ENCODE assay signal across 7 cellular contexts in the genomic region with DNA sequence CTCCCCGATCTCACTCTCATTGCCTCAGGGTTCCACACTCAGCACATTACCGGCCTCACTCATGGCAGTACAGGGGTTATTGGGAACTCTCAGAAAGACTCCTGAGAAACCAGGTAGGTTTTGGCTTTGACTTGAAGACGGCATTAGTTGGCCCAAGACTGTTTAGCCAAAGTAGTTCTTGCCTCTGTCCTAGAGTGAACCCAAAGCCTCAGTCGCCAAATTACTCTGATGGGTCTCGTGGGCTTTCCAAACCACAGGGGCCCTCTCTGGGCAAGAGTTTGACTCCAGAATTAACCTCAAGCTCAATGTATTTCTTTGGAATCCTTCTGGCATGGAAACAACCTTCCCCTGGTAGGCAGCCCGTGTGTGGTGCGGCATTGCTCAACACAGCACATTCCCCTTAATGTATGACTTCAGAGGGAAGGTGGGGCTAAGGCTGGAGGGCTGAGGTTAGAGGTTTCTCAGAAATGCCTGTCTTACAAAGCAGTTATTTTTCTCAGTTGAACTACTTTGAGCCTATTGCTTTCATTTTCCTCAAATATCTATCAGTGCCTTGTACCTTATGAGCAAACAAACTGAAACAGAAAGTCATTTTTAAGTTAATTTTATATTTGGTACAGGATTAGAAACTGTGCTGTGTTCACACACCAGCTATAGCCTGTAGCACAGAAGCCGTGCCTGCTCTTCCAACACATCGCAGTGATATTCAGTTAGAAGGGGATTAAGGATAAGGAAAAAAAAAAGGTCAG.
A peak's percentile ranks its signal among the peaks of the same experiment; 100 is the strongest.
DNase-seq lines count a peak whose midpoint lies in the region; ATAC-seq and TF ChIP-seq lines count a peak whose summit lies in the region.

No MANE protein-coding gene starts in this region.

- no peak overlapping the region for H3K4ac ChIP-seq in IMR-90 (ENCODE audit: low read depth, low read length)

- ATAC-seq in GM18517 (IDR thresholded peaks at IDR 0.05; ENCODE audit: unreplicated experiment) (peak; percentile 99), GM21737 (IDR thresholded peaks at IDR 0.05; ENCODE audit: unreplicated experiment) (peak; percentile 98), IMR-90 (ENCODE audit: low read depth) (peak; percentile 99)

- H3K9me1 ChIP-seq in IMR-90 (ENCODE audit: insufficient read depth, low read length), result no peaks in the 10 kb centered on the region; the same call in 1 of the 2 replicates

- H4K91ac ChIP-seq in IMR-90 (ENCODE audit: insufficient read depth, low read depth, low read length), result no peak overlapping the region

- H4K8ac ChIP-seq in IMR-90 (ENCODE audit: low read depth in 2 of 2, low read length in 2 of 2), result no peak overlapping the region

- H4K5ac ChIP-seq in IMR-90 (ENCODE audit: low read depth, low read length), result no peak overlapping the region

- H3K18ac ChIP-seq in IMR-90 (ENCODE audit: low read depth, low read length), result peak overlapping the region; percentile 50; the same call in 1 of the 2 replicates

- H3K27ac ChIP-seq in IMR-90 (ENCODE audit: insufficient read depth, low read length) (no peak overlapping the region), breast epithelium (no peak overlapping the region), tibial artery (peak overlapping the region; percentile 52 to 61), WERI-Rb-1 (no peak overlapping the region)

- TF ChIP-seq CTCF in IMR-90 (conservative IDR thresholded peaks at IDR 0.05; ENCODE audit: low read depth, low read length), result no peak
- no peak for TF ChIP-seq CTCF in breast epithelium (IDR thresholded peaks at IDR 0.05)
- no peak for TF ChIP-seq CTCF in tibial artery (IDR thresholded peaks at IDR 0.05)
- TF ChIP-seq CTCF in WERI-Rb-1 (IDR thresholded peaks at IDR 0.05; ENCODE audit: low read depth, low read length), result no peak

- intact Hi-C loops in IMR-90 (cut with micrococcal nuclease), result no loop called here
- intact Hi-C loops in breast epithelium (cut with DNase I; ENCODE audit: low total_unique reads), result no loop called here
- intact Hi-C loops in tibial artery (cut with DNase I; ENCODE audit: low total_unique reads), result no loop called here

- no peak overlapping the region for H3K56ac ChIP-seq in IMR-90 (ENCODE audit: extremely low read depth, insufficient read depth, low read length)

- no peaks in the 10 kb centered on the region for H3K79me1 ChIP-seq in IMR-90 (ENCODE audit: low read depth in 1 of 2, low read length in 2 of 2)

- CTCF ChIA-PET in IMR-90 (lab: Yijun Ruan, JAX), result no interaction called here

- TF ChIP-seq POLR2A in IMR-90 (IDR thresholded peaks at IDR 0.05; ENCODE audit: low read depth, low read length), result no peak
- no peak for TF ChIP-seq POLR2A in breast epithelium (IDR thresholded peaks at IDR 0.05)

- H2AFZ ChIP-seq in IMR-90 (replicated peaks; ENCODE audit: low read length, poor library complexity), result peak overlapping the region; percentile 65

- peak overlapping the region; percentile 17; the same call in 1 of the 2 replicates for H2BK20ac ChIP-seq in IMR-90 (ENCODE audit: low read depth, low read length)

- no peak overlapping the region for H3K9ac ChIP-seq in IMR-90 (ENCODE audit: low read depth, low read length)

- 84% methylated on average over 2 of the region's 9 CpGs; no CpG with 5 or more reads in 1 of the 2 experiments for WGBS in IMR-90 (ENCODE audit: extremely low coverage in 2 of 2, insufficient read length in 1 of 2), 2 experiments

- H2AK5ac ChIP-seq in IMR-90 (ENCODE audit: low read depth, low read length), result no peak overlapping the region

- H3K4me2 ChIP-seq in IMR-90 (ENCODE audit: low read depth, low read length), result 0 out of 2 replicates have a peak overlapping the region, but pooled peaks have one; percentile 16

- in situ Hi-C loops in IMR-90 (cut with MboI; ENCODE audit: low sequenced_read_pairs), result no loop called here

- DNase-seq in IMR-90 (peak; percentile 74), breast epithelium (ENCODE audit: low spot score in 2 of 2) (peak in 1 of 2 donors; percentile 26), tibial artery (peak in 1 of 2 donors; percentile 72), NCI-H187 treated with DMSO at 0.1 percent for 48 hours (lab: John Stamatoyannopoulos, UW) (no peak), WERI-Rb-1 (no peak)

- no peaks in the 10 kb centered on the region for H4K20me1 ChIP-seq in IMR-90 (ENCODE audit: insufficient read depth, low read length)

- no peak overlapping the region for H2BK5ac ChIP-seq in IMR-90 (ENCODE audit: low read depth, low read length, poor library complexity, severe bottlenecking)

- TF ChIP-seq RAD21 in IMR-90 (IDR thresholded peaks at IDR 0.05; ENCODE audit: low read length), result no peak

- dilution Hi-C loops in IMR-90 (cut with HindIII; ENCODE audit: low sequenced_read_pairs, unreplicated experiment), result no loop called here

- POLR2A ChIA-PET in IMR-90 (lab: Charles Lee; ENCODE audit: unreplicated experiment), result no interaction called here

- H2BK120ac ChIP-seq in IMR-90 (ENCODE audit: low read depth, low read length), result no peak overlapping the region

- no peaks in the 10 kb centered on the region for H3K9me3 ChIP-seq in IMR-90 (ENCODE audit: control insufficient read depth, insufficient read depth, low read length)
- no peaks in the 10 kb centered on the region for H3K9me3 ChIP-seq in breast epithelium
- H3K9me3 ChIP-seq in tibial artery, result no peaks in the 10 kb centered on the region
- no peaks in the 10 kb centered on the region for H3K9me3 ChIP-seq in WERI-Rb-1 (ENCODE audit: severe bottlenecking)

- BruUV-seq in IMR-90 (replicated peaks; lab: Mats Ljungman, UMichigan), result no TSS peak

- no peak overlapping the region for H2BK15ac ChIP-seq in IMR-90 (ENCODE audit: low read depth, low read length)

- H3K23ac ChIP-seq in IMR-90 (ENCODE audit: low read depth, low read length), result no peak overlapping the region

- no peak overlapping the region for H2AK9ac ChIP-seq in IMR-90 (replicated peaks; ENCODE audit: low read depth, low read length, poor library complexity)

- H3K4me1 ChIP-seq in IMR-90 (ENCODE audit: control insufficient read depth, insufficient read depth, low read length) (no peaks in the 10 kb centered on the region), breast epithelium (no peaks in the 10 kb centered on the region), tibial artery (peaks cover 0 to 17% (median 5%) of the 10 kb centered on the region in 4 donors)

- H3K14ac ChIP-seq in IMR-90 (replicated peaks; ENCODE audit: low read depth, low read length), result peak overlapping the region; percentile 28; the same call in 1 of the 2 replicates

- H3K27me3 ChIP-seq in IMR-90 (ENCODE audit: control insufficient read depth, insufficient read depth, low read length) (no peaks in the 10 kb centered on the region), breast epithelium (no peaks in the 10 kb centered on the region), tibial artery (no peaks in the 10 kb centered on the region), WERI-Rb-1 (ENCODE audit: insufficient read depth, low read depth, severe bottlenecking) (no peaks in the 10 kb centered on the region)

- H3K4me3 ChIP-seq in IMR-90 (ENCODE audit: insufficient read depth, low read depth, low read length) (no peak overlapping the region), breast epithelium (peak overlapping the region in 2 of 3 donors; percentile 30 to 40), tibial artery (peak overlapping the region; percentile 34 to 44), WERI-Rb-1 (ENCODE audit: low read depth, low read length) (no peak overlapping the region)

- H3K36me3 ChIP-seq in IMR-90 (ENCODE audit: control insufficient read depth, insufficient read depth, low read length) (no peaks in the 10 kb centered on the region), breast epithelium (no peaks in the 10 kb centered on the region), tibial artery (no peaks in the 10 kb centered on the region), WERI-Rb-1 (no peaks in the 10 kb centered on the region)

TF ChIP-seq in IMR-90, 13 proteins besides CTCF, POLR2A, EP300 and RAD21:
- TF ChIP-seq CEBPB (IDR thresholded peaks at IDR 0.05; ENCODE audit: low read depth, low read length) (peak; percentile 94), BHLHE40 (IDR thresholded peaks at IDR 0.05; ENCODE audit: low read depth, low read length) (peak; percentile 10; the same call in 1 of the 2 replicates), RFX5 (IDR thresholded peaks at IDR 0.05; ENCODE audit: low read depth, low read length) (no peak)
TF ChIP-seq in IMR-90: peak in this region for 2.

Comparison
In these comparisons a context has a peak if more than half of its experiments do, and no peak if none do; other contexts are left out.
1. H3K27ac ChIP-seq: peak in tibial artery (2 of 2); none in IMR-90 (single experiment), breast epithelium (0 of 2) and WERI-Rb-1 (single experiment).
2. H3K4me3 ChIP-seq: peak in breast epithelium (2 of 3) and tibial artery (2 of 2); none in IMR-90 (single experiment) and WERI-Rb-1 (single experiment).
3. Peak in every context shown above with its lines, with median percentiles within 50 percentile points of each other: ATAC-seq.